ENCODE assay signal across 21 cellular contexts in genomic region chr11:30561691-30562412, GRCh38. TPM values are rescaled to one million over a fixed set of nuclear protein-coding genes. Genes with fewer than 3 reads are reported as not detected.
"Had no signal": no experiment of that assay in that cellular context is flagged by ENCODE, and none has a peak within 500 bp of the region (broad histone marks: within the 10 kb centered on the region; RNA-seq: fewer than 3 reads in every experiment).

No MANE protein-coding gene starts in this region.

- DNase-seq: activated CD4-positive, alpha-beta T cell treated with anti-CD3 and anti-CD28 coated beads, Interleukin-2, amount 10 ng/mL, durations not matched to agents 24 days and 14 days; activated CD4-positive, CD25-positive, alpha-beta regulatory T cell; activated CD8-positive, alpha-beta T cell treated with anti-CD3 and anti-CD28 coated beads, Interleukin-2, amount 10 ng/mL, durations not matched to agents 7 days and 5 days; activated effector memory CD4-positive, alpha-beta T cell treated with anti-CD3 and anti-CD28 coated beads, Interleukin-2, amount 50 U/mL, for 16 hours; activated naive CD4-positive, alpha-beta T cell treated with anti-CD3 and anti-CD28 coated beads, Interleukin-2, amount 50 U/mL, for 16 hours; activated T-cell treated with anti-CD3 and anti-CD28 coated beads, Interleukin-2, amount 50 U/mL, for 4 hours; body of pancreas; hypothalamus; kidney glomerular epithelial cell; left ventricle myocardium inferior; mammary epithelial cell; occipital lobe; retina; spleen; stimulated activated CD4-positive, alpha-beta T cell treated with anti-CD3 and anti-CD28 coated beads, Interleukin-4, amount 100 ng/mL, for 4 hours; stimulated activated naive CD4-positive, alpha-beta T cell; substantia nigra; T-helper 1 cell; T1000; transverse colon; uterus had no signal

- H3K27ac ChIP-seq: body of pancreas, left ventricle myocardium inferior, spleen, transverse colon had no signal

- H3K27me3 Mint-ChIP-seq: activated CD4-positive, alpha-beta T cell treated with anti-CD3 and anti-CD28 coated beads, Interleukin-2, amount 10 ng/mL, durations not matched to agents 24 days and 14 days had no signal

- H3K36me3 ChIP-seq: left ventricle myocardium inferior, spleen, transverse colon, uterus had no signal

- H3K27ac Mint-ChIP-seq: activated CD4-positive, alpha-beta T cell treated with anti-CD3 and anti-CD28 coated beads, Interleukin-2, amount 10 ng/mL, durations not matched to agents 24 days and 14 days; activated CD8-positive, alpha-beta T cell treated with anti-CD3 and anti-CD28 coated beads, Interleukin-2, amount 10 ng/mL, durations not matched to agents 7 days and 5 days had no signal

- ATAC-seq: activated CD8-positive, alpha-beta T cell treated with anti-CD3 and anti-CD28 coated beads, Interleukin-2, amount 10 ng/mL, durations not matched to agents 7 days and 5 days; activated T-cell treated with anti-CD3 and anti-CD28 coated beads, Interleukin-2, amount 50 U/mL, for 4 hours; body of pancreas had no signal

- H3K4me3 ChIP-seq: body of pancreas, left ventricle myocardium inferior, spleen, transverse colon, uterus had no signal

- H3K4me1 ChIP-seq: transverse colon, uterus had no signal

- H3K4me1 Mint-ChIP-seq: activated CD4-positive, alpha-beta T cell treated with anti-CD3 and anti-CD28 coated beads, Interleukin-2, amount 10 ng/mL, durations not matched to agents 24 days and 14 days had no signal

- H3K4me3 Mint-ChIP-seq: activated CD4-positive, alpha-beta T cell treated with anti-CD3 and anti-CD28 coated beads, Interleukin-2, amount 10 ng/mL, durations not matched to agents 24 days and 14 days; activated CD8-positive, alpha-beta T cell treated with anti-CD3 and anti-CD28 coated beads, Interleukin-2, amount 10 ng/mL, durations not matched to agents 7 days and 5 days; activated T-cell treated with anti-CD3 and anti-CD28 coated beads, Interleukin-2, amount 50 U/mL, for 4 hours had no signal

- H3K9me3 ChIP-seq: body of pancreas, left ventricle myocardium inferior, spleen, transverse colon, uterus had no signal

- H3K27me3 ChIP-seq: body of pancreas, spleen, transverse colon, uterus had no signal

- H3K9me3 Mint-ChIP-seq: activated CD4-positive, alpha-beta T cell treated with anti-CD3 and anti-CD28 coated beads, Interleukin-2, amount 10 ng/mL, durations not matched to agents 24 days and 14 days; activated T-cell treated with anti-CD3 and anti-CD28 coated beads, Interleukin-2, amount 50 U/mL, for 4 hours had no signal

RNA-seq across cellular contexts. Expression of gene MPPED2, which starts 24.3 kb away (rescaled TPM):
- total RNA-seq: activated CD4-positive, alpha-beta T cell treated with anti-CD3 and anti-CD28 coated beads, Interleukin-2, amount 10 ng/mL, durations not matched to agents 24 days and 14 days; activated CD8-positive, alpha-beta T cell treated with anti-CD3 and anti-CD28 coated beads, Interleukin-2, amount 10 ng/mL, durations not matched to agents 7 days and 5 days had no signal
- polyA plus RNA-seq: mammary epithelial cell had no signal
